In the genomic region with DNA sequence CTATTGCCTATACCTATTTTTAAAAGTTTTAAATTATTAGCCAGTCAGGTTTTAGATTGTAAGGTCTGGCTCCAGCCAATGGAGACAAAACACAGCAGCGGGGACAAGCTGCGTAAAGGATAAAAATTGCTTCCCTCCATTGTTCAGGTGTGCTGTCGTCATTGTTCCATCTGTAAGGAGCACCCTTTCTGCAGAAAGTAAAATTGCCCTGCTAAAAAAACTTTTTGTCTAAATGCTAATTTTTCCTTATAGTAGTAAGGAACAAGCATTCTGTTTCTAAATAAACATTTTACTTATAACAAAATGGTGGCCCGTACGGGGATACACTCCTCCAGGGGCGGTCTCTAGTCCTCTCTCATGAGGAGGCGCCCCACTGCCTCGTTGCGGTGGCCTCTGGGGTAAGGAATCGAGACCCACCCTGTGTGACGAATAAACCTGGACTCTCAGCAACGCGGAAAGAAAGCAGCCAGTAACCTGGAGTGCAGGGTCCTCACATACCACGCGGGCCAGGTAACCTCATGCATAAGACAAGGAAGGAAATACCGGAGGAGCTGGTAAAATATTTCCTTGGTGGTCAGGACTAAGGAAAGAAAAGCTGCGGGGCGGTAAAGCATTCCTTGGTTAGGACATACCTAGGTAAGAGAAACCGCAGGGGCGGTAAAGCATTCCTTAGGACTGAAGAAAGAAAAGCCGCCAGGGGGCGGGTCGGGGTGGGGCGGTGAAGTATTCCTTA, we compare ENCODE assay signal across 20 cellular contexts.
"Had no signal": no experiment of that assay in that cellular context is flagged by ENCODE, and none has a peak within 500 bp of the region (broad histone marks: within the 10 kb centered on the region; RNA-seq: fewer than 3 reads in every experiment).

No MANE protein-coding gene starts in this region.

- H3K4me1 ChIP-seq: right lobe of liver, spleen, transverse colon had no signal

- H3K36me3 ChIP-seq: right lobe of liver, transverse colon had no signal

- H3K9me3 ChIP-seq: right lobe of liver, SK-N-SH, transverse colon had no signal

- H3K4me2 ChIP-seq: SK-N-SH had no signal

- H3K4me3 ChIP-seq: dorsolateral prefrontal cortex, right lobe of liver, spleen, transverse colon had no signal

- DNase-seq: activated CD4-positive, alpha-beta T cell treated with anti-CD3 and anti-CD28 coated beads, Interleukin-2, amount 50 U/mL, for 4 hours; activated CD4-positive, CD25-positive, alpha-beta regulatory T cell; activated gamma-delta T cell; activated T-cell treated with anti-CD3 and anti-CD28 coated beads, Interleukin-2, amount 50 U/mL, for 24 hours; anterior cingulate cortex; dorsolateral prefrontal cortex; foreskin melanocyte; head of caudate nucleus; kidney glomerular epithelial cell; midbrain; naive B cell; right lobe of liver; SK-N-SH; spleen; stimulated activated CD4-positive, alpha-beta T cell treated with anti-CD3 and anti-CD28 coated beads, Interleukin-1b, Interleukin-23, amount 100 ng/mL, for 48 hours; substantia nigra; transverse colon had no signal

- H3K27me3 Mint-ChIP-seq: activated naive CD8-positive, alpha-beta T cell; activated T-cell treated with anti-CD3 and anti-CD28 coated beads, Interleukin-2, amount 50 U/mL, for 24 hours; naive B cell; progenitor cell of endocrine pancreas; stimulated activated memory B cell treated with anti-CD40 and anti-IgM and Interleukin-4, amounts not matched to agents 10 μg/mL and 1 μg/mL and 100 μg/mL, for 72 hours had no signal

- H3K27ac Mint-ChIP-seq: activated naive CD8-positive, alpha-beta T cell; activated T-cell treated with anti-CD3 and anti-CD28 coated beads, Interleukin-2, amount 50 U/mL, for 24 hours; progenitor cell of endocrine pancreas; stimulated activated memory B cell treated with anti-CD40 and anti-IgM and Interleukin-4, amounts not matched to agents 10 μg/mL and 1 μg/mL and 100 μg/mL, for 72 hours had no signal

- H3K4me3 Mint-ChIP-seq: activated naive CD8-positive, alpha-beta T cell; activated T-cell treated with anti-CD3 and anti-CD28 coated beads, Interleukin-2, amount 50 U/mL, for 24 hours; naive B cell; stimulated activated memory B cell treated with anti-CD40 and anti-IgM and Interleukin-4, amounts not matched to agents 10 μg/mL and 1 μg/mL and 100 μg/mL, for 72 hours had no signal

- H3K27ac ChIP-seq: dorsolateral prefrontal cortex, right lobe of liver, spleen, transverse colon had no signal

- H3K9me2 ChIP-seq: SK-N-SH had no signal

- H3K27me3 ChIP-seq: dorsolateral prefrontal cortex, right lobe of liver, spleen, transverse colon had no signal

- H3K4me1 Mint-ChIP-seq: naive B cell; stimulated activated memory B cell treated with anti-CD40 and anti-IgM and Interleukin-4, amounts not matched to agents 10 μg/mL and 1 μg/mL and 100 μg/mL, for 72 hours had no signal

- ATAC-seq: right lobe of liver; stimulated activated memory B cell treated with anti-CD40 and anti-IgM and Interleukin-4, amounts not matched to agents 10 μg/mL and 1 μg/mL and 100 μg/mL, for 72 hours had no signal

- H3K9ac ChIP-seq: SK-N-SH had no signal
